23 cellular contexts compared by ENCODE assay signal in the genomic region with DNA sequence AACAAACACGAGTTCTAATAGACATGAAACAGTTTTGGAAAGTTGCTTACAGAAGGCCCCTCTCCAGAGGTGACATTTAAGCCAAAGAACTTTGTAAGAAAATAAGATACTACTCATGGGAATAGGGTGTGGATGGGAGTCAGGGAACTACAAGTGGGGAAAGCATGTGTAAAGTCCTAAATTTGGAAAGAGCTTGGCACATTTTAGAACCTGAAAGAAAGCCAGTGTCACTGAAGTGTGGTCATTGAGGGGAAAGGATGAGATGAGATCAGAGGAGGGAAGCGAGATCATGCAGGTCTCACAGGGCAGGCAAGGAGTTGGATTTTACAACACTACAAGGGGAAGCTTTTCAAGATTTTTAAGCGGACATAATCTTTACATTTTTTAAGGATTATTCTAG. TPM values are rescaled to one million over a fixed set of nuclear protein-coding genes. Genes with fewer than 3 reads are reported as not detected.
"Had no signal": no experiment of that assay in that cellular context is flagged by ENCODE, and none has a peak within 500 bp of the region (broad histone marks: within the 10 kb centered on the region; RNA-seq: fewer than 3 reads in every experiment).

No MANE protein-coding gene starts in this region.

- H3K4me3 ChIP-seq: SJCRH30 had no signal

- H3K27ac ChIP-seq: SJCRH30 had no signal

- DNase-seq: KBM-7, MV-4-11, NCI-H1092, NCI-H1105 treated with DMSO at 0.1 percent for 48 hours, NCI-H1417 treated with DMSO at 0.1 percent for 48 hours, NCI-H146, NCI-H1694 treated with DMSO at 0.1 percent for 48 hours, NCI-H1930, NCI-H2081, NCI-H2107, NCI-H226, NCI-H446, NCI-H510A, NCI-H524 treated with DMSO at 0.1 percent for 48 hours, NCI-H69, NCI-H774, RPMI8226, SHP77 treated with DMSO at 0.1 percent for 48 hours, SJCRH30 had no signal

- H3K27me3 ChIP-seq: SJCRH30 had no signal

- H3K9me3 ChIP-seq: SJCRH30 had no signal

- H3K36me3 ChIP-seq: SJCRH30 had no signal

- FAIRE-seq: RCC 7860 had no signal

- H3K4me1 ChIP-seq: SJCRH30 had no signal

- ATAC-seq: SK-N-SH treated with all-trans-retinoic acid at 6 μM for 48 hours had no signal

RNA-seq across cellular contexts. Expression of gene VGLL2, which starts 38.0 kb away (rescaled TPM):
- total RNA-seq: HT-29, MCF 10A had no signal
